8 cellular contexts compared by ENCODE assay signal in genomic region chr3:108099679-108100428, GRCh38. TPM values are rescaled to one million over a fixed set of nuclear protein-coding genes. Genes with fewer than 3 reads are reported as not detected.
DNase-seq lines count a peak whose midpoint lies in the region; ATAC-seq and TF ChIP-seq lines count a peak whose summit lies in the region.

No MANE protein-coding gene starts in this region.

- ATAC-seq in GM21423 (IDR thresholded peaks at IDR 0.05; ENCODE audit: unreplicated experiment): peak; percentile 30

- peak overlapping the region; percentile 52 for H3K27ac ChIP-seq in KOPT-K1 (ENCODE audit: low read depth, low read length, poor library complexity, severe bottlenecking)

- H3K9me3 Mint-ChIP-seq in glutamatergic neuron (ENCODE audit: unreplicated experiment): peaks cover 6% of the 10 kb centered on the region

- H3K4me1 Mint-ChIP-seq in glutamatergic neuron (ENCODE audit: low read depth, unreplicated experiment): peaks cover 54% of the 10 kb centered on the region

- H3K27me3 ChIP-seq in BE2C: no peaks in the 10 kb centered on the region

- peak overlapping the region; percentile 92 for H3K27ac Mint-ChIP-seq in glutamatergic neuron (ENCODE audit: unreplicated experiment)

- H3K4me3 ChIP-seq in GM12864 (ENCODE audit: low read depth, low read length): no peak overlapping the region
- no peak overlapping the region for H3K4me3 ChIP-seq in BE2C (ENCODE audit: low read depth, low read length)

- no peak for TF ChIP-seq CTCF in GM12864 (IDR thresholded peaks at IDR 0.05; ENCODE audit: low read depth, low read length, missing control alignments)
- TF ChIP-seq CTCF in glutamatergic neuron (IDR thresholded peaks at IDR 0.05; ENCODE audit: partially characterized antibody, unreplicated experiment): no peak
- TF ChIP-seq CTCF in BE2C (IDR thresholded peaks at IDR 0.05; ENCODE audit: low read depth, low read length): no peak

- H3K4me1 ChIP-seq in BE2C: peaks cover 8% of the 10 kb centered on the region; the same call in 1 of the 2 replicates

- no peaks in the 10 kb centered on the region for H3K9me3 ChIP-seq in KOPT-K1 (ENCODE audit: insufficient read depth, low read length, poor library complexity, severe bottlenecking)
- no peaks in the 10 kb centered on the region for H3K9me3 ChIP-seq in BE2C

- no peaks in the 10 kb centered on the region for H3K36me3 Mint-ChIP-seq in glutamatergic neuron (ENCODE audit: unreplicated experiment)

- DNase-seq in GM12864 (ENCODE audit: low read depth) (peak; percentile 38), glutamatergic neuron (no peak), NCI-H446 (lab: John Stamatoyannopoulos, UW) (no peak), Ammon's horn (ENCODE audit: low spot score) (no peak), BE2C (no peak), NCI-H446 treated with DMSO at 0.1 percent for 48 hours (lab: John Stamatoyannopoulos, UW) (no peak)

- H3K4me3 Mint-ChIP-seq in glutamatergic neuron (ENCODE audit: unreplicated experiment): no peak overlapping the region

- no peaks in the 10 kb centered on the region for H3K36me3 ChIP-seq in KOPT-K1 (ENCODE audit: insufficient read depth, low read length)
- no peaks in the 10 kb centered on the region for H3K36me3 ChIP-seq in BE2C

- H3K27me3 Mint-ChIP-seq in glutamatergic neuron (ENCODE audit: unreplicated experiment): peaks cover 2% of the 10 kb centered on the region

RNA-seq across cellular contexts. Expression of gene CD47, which starts 9.0 kb away (rescaled TPM):
- 507 TPM for total RNA-seq in glutamatergic neuron (ENCODE audit: unreplicated experiment)
- 36.3 TPM for polyA plus RNA-seq in BE2C (2012; ENCODE audit: insufficient read depth, insufficient read length, low read depth)
